ENCODE assay signal across 1 cellular context in genomic region chr6:11161031-11161966, GRCh38.
TF ChIP-seq lines count a peak whose summit lies in the region.

No MANE protein-coding gene starts in this region.

TF ChIP-seq in H1, 55 proteins besides CTCF, POLR2A, EP300 and RAD21 (continued from another document):
- no peak for TF ChIP-seq ATF2 (IDR thresholded peaks at IDR 0.05; ENCODE audit: low read length)
- TF ChIP-seq SP1 (IDR thresholded peaks at IDR 0.05; ENCODE audit: low read depth, low read length): no peak
